ENCODE assay signal across 29 cellular contexts in genomic region chr14:83842536-83842935, GRCh38.
DNase-seq lines count a peak whose midpoint lies in the region; TF ChIP-seq lines count a peak whose summit lies in the region.
"Had no signal": no experiment of that assay in that cellular context is flagged by ENCODE, and none has a peak within 500 bp of the region (broad histone marks: within the 10 kb centered on the region; RNA-seq: fewer than 3 reads in every experiment).

No MANE protein-coding gene starts in this region.

- H3K9ac ChIP-seq in neural cell (ENCODE audit: low read length) = no peak overlapping the region
- H3K9ac ChIP-seq: BLaER1 treated with 17β-estradiol and CSF1 and Interleukin-3, amounts not matched to agents 10 nM and 100 nM had no signal

- H3F3A ChIP-seq in neural cell (ENCODE audit: insufficient read depth, low read length, poor library complexity, severe bottlenecking) = peaks cover 3% of the 10 kb centered on the region

- no peaks in the 10 kb centered on the region for H3K9me2 ChIP-seq in neural cell (ENCODE audit: insufficient read depth, low read length)

- no peak overlapping the region for H2AFZ ChIP-seq in neural cell (ENCODE audit: low read depth, low read length)

- CTCF ChIA-PET in Calu3 (lab: Charles Lee) = no interaction called here

- H3K36me3 ChIP-seq in neural cell (ENCODE audit: insufficient read depth, low read length) = no peaks in the 10 kb centered on the region
- H3K36me3 ChIP-seq: BLaER1 treated with 17β-estradiol and CSF1 and Interleukin-3, amounts not matched to agents 10 nM and 100 nM; cardiac muscle cell; colonic mucosa; lower lobe of right lung; prostate gland; tibial nerve had no signal

- DNase-seq in NCI-H1092 treated with DMSO at 0.1 percent for 48 hours (lab: John Stamatoyannopoulos, UW) = peak; percentile 35
- DNase-seq in NCI-H146 treated with DMSO at 0.1 percent for 48 hours (lab: John Stamatoyannopoulos, UW; ENCODE audit: unreplicated experiment) = peak; percentile 48
- peak; percentile 71 for DNase-seq in NCI-H2171 treated with DMSO at 0.1 percent for 48 hours (lab: John Stamatoyannopoulos, UW)
- DNase-seq in stimulated activated CD4-positive, alpha-beta T cell treated with anti-CD3 and anti-CD28 coated beads, Interleukin-12 subunit alpha, Interleukin-12 subunit beta, amount 100 ng/mL, for 4 hours = no peak
- no peak for DNase-seq in ureter (ENCODE audit: low spot score)
- no peak for DNase-seq in Calu3
- DNase-seq: activated B cell treated with CpG ODN at 0.5 μM for 24 hours; activated CD4-positive, alpha-beta T cell treated with anti-CD3 and anti-CD28 coated beads, Interleukin-2, amount 10 ng/mL, durations not matched to agents 7 days and 5 days; activated CD8-positive, alpha-beta memory T cell treated with anti-CD3 and anti-CD28 coated beads, Interleukin-2, amount 10 ng/mL, durations not matched to agents 7 days and 5 days; activated T-cell treated with anti-CD3 and anti-CD28 coated beads, Interleukin-2, amount 50 U/mL, for 4 hours; colonic mucosa; DND-41; effector CD4-positive, alpha-beta T cell; GF-D8; hippocampal formation; Kasumi-1; lower lobe of right lung; midbrain; naive B cell; NCI-H446; PC-3; stimulated activated CD4-positive, alpha-beta T cell treated with anti-CD3 and anti-CD28 coated beads, Interleukin-2, amount 100 ng/mL, for 48 hours had no signal

- TF ChIP-seq EP300 in neural cell (conservative IDR thresholded peaks at IDR 0.05; ENCODE audit: poor library complexity, severe bottlenecking) = peak; percentile 85

- no peak overlapping the region for H3K27ac Mint-ChIP-seq in Calu3 (ENCODE audit: unreplicated experiment)
- H3K27ac Mint-ChIP-seq: activated B cell treated with CpG ODN at 0.5 μM for 24 hours; activated CD4-positive, alpha-beta T cell treated with anti-CD3 and anti-CD28 coated beads, Interleukin-2, amount 10 ng/mL, durations not matched to agents 7 days and 5 days; activated CD8-positive, alpha-beta memory T cell treated with anti-CD3 and anti-CD28 coated beads, Interleukin-2, amount 10 ng/mL, durations not matched to agents 7 days and 5 days; naive B cell; T-helper 1 cell treated with Interleukin-12 subunit alpha and Interleukin-12 subunit beta and Interleukin-4 antibody, amounts not matched to agents 30 μg/mL and 1 μg/mL, for 36 hours had no signal

- intact Hi-C loops in Calu3 (cut with micrococcal nuclease; ENCODE audit: unreplicated experiment) = no loop called here

- H3K4me1 Mint-ChIP-seq in Calu3 (ENCODE audit: low read depth, unreplicated experiment) = no peaks in the 10 kb centered on the region
- H3K4me1 Mint-ChIP-seq: activated B cell treated with CpG ODN at 0.5 μM for 24 hours; activated CD4-positive, alpha-beta T cell treated with anti-CD3 and anti-CD28 coated beads, Interleukin-2, amount 10 ng/mL, durations not matched to agents 7 days and 5 days; activated CD8-positive, alpha-beta memory T cell treated with anti-CD3 and anti-CD28 coated beads, Interleukin-2, amount 10 ng/mL, durations not matched to agents 7 days and 5 days; naive B cell had no signal

- H3K27me3 ChIP-seq in neural cell (ENCODE audit: insufficient read depth, low read depth, low read length) = no peaks in the 10 kb centered on the region
- H3K27me3 ChIP-seq: BLaER1 treated with 17β-estradiol and CSF1 and Interleukin-3, amounts not matched to agents 10 nM and 100 nM; cardiac muscle cell; colonic mucosa; tibial nerve had no signal

- TF ChIP-seq RAD21 in neural cell (conservative IDR thresholded peaks at IDR 0.05) = no peak

- BruUV-seq in Calu3 (replicated peaks; lab: Mats Ljungman, UMichigan) = no TSS peak

- no peaks in the 10 kb centered on the region for H4K20me1 ChIP-seq in neural cell (ENCODE audit: insufficient read depth)
- H4K20me1 ChIP-seq: BLaER1 treated with 17β-estradiol and CSF1 and Interleukin-3, amounts not matched to agents 10 nM and 100 nM had no signal

- no peaks in the 10 kb centered on the region for H3K27me3 Mint-ChIP-seq in Calu3 (ENCODE audit: unreplicated experiment)
- H3K27me3 Mint-ChIP-seq: activated B cell treated with CpG ODN at 0.5 μM for 24 hours; activated CD4-positive, alpha-beta T cell treated with anti-CD3 and anti-CD28 coated beads, Interleukin-2, amount 10 ng/mL, durations not matched to agents 7 days and 5 days; activated CD8-positive, alpha-beta memory T cell treated with anti-CD3 and anti-CD28 coated beads, Interleukin-2, amount 10 ng/mL, durations not matched to agents 7 days and 5 days; naive B cell had no signal

- TF ChIP-seq CTCF in neural cell (IDR thresholded peaks at IDR 0.05; ENCODE audit: poor library complexity, severe bottlenecking) (no peak), Calu3 (IDR thresholded peaks at IDR 0.05; ENCODE audit: unreplicated experiment) (no peak)

- H3K36me3 Mint-ChIP-seq in Calu3 (ENCODE audit: insufficient read depth, unreplicated experiment) = no peaks in the 10 kb centered on the region
- H3K36me3 Mint-ChIP-seq: activated CD8-positive, alpha-beta memory T cell treated with anti-CD3 and anti-CD28 coated beads, Interleukin-2, amount 10 ng/mL, durations not matched to agents 7 days and 5 days; naive B cell had no signal

- no peak overlapping the region for H3K4me3 Mint-ChIP-seq in Calu3 (ENCODE audit: low read depth, unreplicated experiment)
- H3K4me3 Mint-ChIP-seq: activated B cell treated with CpG ODN at 0.5 μM for 24 hours; activated CD4-positive, alpha-beta T cell treated with anti-CD3 and anti-CD28 coated beads, Interleukin-2, amount 10 ng/mL, durations not matched to agents 7 days and 5 days; activated CD8-positive, alpha-beta memory T cell treated with anti-CD3 and anti-CD28 coated beads, Interleukin-2, amount 10 ng/mL, durations not matched to agents 7 days and 5 days; activated T-cell treated with anti-CD3 and anti-CD28 coated beads, Interleukin-2, amount 50 U/mL, for 4 hours; naive B cell; T-helper 1 cell treated with Interleukin-12 subunit alpha and Interleukin-12 subunit beta and Interleukin-4 antibody, amounts not matched to agents 30 μg/mL and 1 μg/mL, for 36 hours had no signal

- H3K9me3 Mint-ChIP-seq in Calu3 (ENCODE audit: low read depth, unreplicated experiment) = peaks cover 7% of the 10 kb centered on the region

- peak overlapping the region; percentile 15 for H3K4me2 ChIP-seq in neural cell (ENCODE audit: low read length)
- H3K4me2 ChIP-seq: BLaER1 treated with 17β-estradiol and CSF1 and Interleukin-3, amounts not matched to agents 10 nM and 100 nM had no signal

- H3K9me3 ChIP-seq in neural cell (ENCODE audit: low read length) = no peaks in the 10 kb centered on the region
- H3K9me3 ChIP-seq: BLaER1 treated with 17β-estradiol and CSF1 and Interleukin-3, amounts not matched to agents 10 nM and 100 nM; colonic mucosa; lower lobe of right lung; prostate gland; tibial nerve had no signal

- peak overlapping the region; percentile 31 for H3K4me3 ChIP-seq in neural cell (ENCODE audit: low read length)
- H3K4me3 ChIP-seq: BLaER1 treated with 17β-estradiol and CSF1 and Interleukin-3, amounts not matched to agents 10 nM and 100 nM; cardiac muscle cell; colonic mucosa; lower lobe of right lung; prostate gland; SK-N-MC; tibial nerve had no signal

- no peaks in the 10 kb centered on the region for H3K79me2 ChIP-seq in neural cell (replicated peaks; ENCODE audit: insufficient read depth, low read length)

- H3K27ac ChIP-seq in neural cell (ENCODE audit: low read length) = peak overlapping the region; percentile 58
- H3K27ac ChIP-seq: BLaER1 treated with 17β-estradiol and CSF1 and Interleukin-3, amounts not matched to agents 10 nM and 100 nM; cardiac muscle cell; colonic mucosa; lower lobe of right lung; prostate gland; SK-N-MC; tibial nerve had no signal

TF ChIP-seq in neural cell, 6 proteins besides CTCF, POLR2A, EP300 and RAD21:
- TF ChIP-seq TAF1 (IDR thresholded peaks at IDR 0.05; ENCODE audit: low read depth) (no peak), SMC3 (conservative IDR thresholded peaks at IDR 0.05; ENCODE audit: poor library complexity) (peak; percentile 25), POLR2AphosphoS5 (IDR thresholded peaks at IDR 0.05) (peak; percentile 66), MXI1 (conservative IDR thresholded peaks at IDR 0.05; ENCODE audit: poor library complexity, severe bottlenecking) (no peak)

Comparison
In these comparisons a context has a peak if more than half of its experiments do, and no peak if none do; other contexts are left out.
1. DNase-seq: peak in NCI-H1092 treated with DMSO at 0.1 percent for 48 hours (single experiment), NCI-H146 treated with DMSO at 0.1 percent for 48 hours (single experiment) and NCI-H2171 treated with DMSO at 0.1 percent for 48 hours (single experiment); none in stimulated activated CD4-positive, alpha-beta T cell treated with anti-CD3 and anti-CD28 coated beads, Interleukin-12 subunit alpha, Interleukin-12 subunit beta, amount 100 ng/mL, for 4 hours (single experiment), ureter (single experiment) and Calu3 (single experiment).